In the genomic region with DNA sequence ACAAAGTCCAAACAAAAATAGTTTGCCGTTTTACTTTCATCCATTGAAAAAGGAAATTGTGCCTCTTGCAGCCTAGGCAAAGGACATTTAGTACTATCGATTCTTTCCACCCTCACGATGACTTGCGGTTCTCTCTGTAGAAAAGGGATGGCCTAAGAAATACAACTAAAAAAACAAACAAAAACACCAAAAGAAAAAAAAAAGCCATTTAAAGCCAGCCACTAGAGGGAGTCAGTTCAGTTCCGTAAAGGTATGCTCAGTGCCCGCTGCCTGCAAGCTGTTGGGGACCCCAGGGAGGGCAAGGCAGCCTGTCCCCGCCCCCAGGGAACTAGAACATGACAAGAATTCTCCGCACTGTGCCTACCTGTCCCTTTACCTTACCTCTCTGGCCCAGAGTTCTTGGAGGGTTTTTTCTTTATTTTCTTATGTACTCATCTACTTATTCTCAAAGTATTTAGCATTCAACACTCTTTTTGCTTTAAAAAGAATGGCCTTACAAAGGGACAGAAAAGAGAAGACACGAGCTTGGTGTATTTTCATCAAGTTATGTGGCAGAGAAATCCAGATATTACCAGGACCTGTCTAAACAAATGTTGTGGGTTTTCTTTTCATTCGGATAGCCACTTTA, we compare ENCODE assay signal across 8 cellular contexts. TPM values are rescaled to one million over a fixed set of nuclear protein-coding genes. Genes with fewer than 3 reads are reported as not detected.
DNase-seq lines count a peak whose midpoint lies in the region; ATAC-seq and TF ChIP-seq lines count a peak whose summit lies in the region.

No MANE protein-coding gene starts in this region.

- peak; percentile 62 for TF ChIP-seq CTCF in IMR-90 (conservative IDR thresholded peaks at IDR 0.05; ENCODE audit: low read depth, low read length)
- peak; percentile 55 to 80 (median 75) for TF ChIP-seq CTCF in right lobe of liver (IDR thresholded peaks at IDR 0.05)

- H3K27me3 ChIP-seq in IMR-90 (ENCODE audit: control insufficient read depth, insufficient read depth, low read length) (no peaks in the 10 kb centered on the region), right lobe of liver (no peaks in the 10 kb centered on the region)

- H3K4me1 ChIP-seq in IMR-90 (ENCODE audit: control insufficient read depth, insufficient read depth, low read length) (peaks cover 16% of the 10 kb centered on the region), right lobe of liver (peaks cover 0 to 10% (median 1%) of the 10 kb centered on the region in 4 donors)

- ATAC-seq in IMR-90 (ENCODE audit: low read depth), result peak; percentile 25
- peak; percentile 61 to 82 (median 74) for ATAC-seq in right lobe of liver

- no CpG with 5 or more reads among the region's 10 CpGs for WGBS in IMR-90 (ENCODE audit: extremely low coverage in 2 of 2, insufficient read length in 1 of 2), 2 experiments
- WGBS in right lobe of liver (ENCODE audit: insufficient coverage, low coverage, low lambda C conversion rate, missing lambda C conversion rate), result 15% methylated on average over 10 of the region's 10 CpGs

- H2AK5ac ChIP-seq in IMR-90 (ENCODE audit: low read depth, low read length), result peak overlapping the region; percentile 61; the same call in 1 of the 2 replicates

- H3K14ac ChIP-seq in IMR-90 (replicated peaks; ENCODE audit: low read depth, low read length), result 0 out of 2 replicates have a peak overlapping the region, but pooled peaks have one; percentile 44

- intact Hi-C loops in IMR-90 (cut with micrococcal nuclease) (no loop called here), right lobe of liver (cut with DNase I) (no loop called here)

- peak overlapping the region; percentile 80; the same call in 1 of the 2 replicates for H4K5ac ChIP-seq in IMR-90 (ENCODE audit: low read depth, low read length)

- H3K56ac ChIP-seq in IMR-90 (ENCODE audit: extremely low read depth, insufficient read depth, low read length), result no peak overlapping the region

- in situ Hi-C loops in IMR-90 (cut with MboI; ENCODE audit: low sequenced_read_pairs), result no loop called here

- no peak overlapping the region; the same call in 2 of the 3 replicates for H2BK15ac ChIP-seq in IMR-90 (ENCODE audit: low read depth, low read length)

- H3K23ac ChIP-seq in IMR-90 (ENCODE audit: low read depth, low read length), result no peak overlapping the region

- H3K9ac ChIP-seq in IMR-90 (ENCODE audit: low read depth, low read length), result peak overlapping the region; percentile 60; the same call in 1 of the 2 replicates

- H2BK5ac ChIP-seq in IMR-90 (ENCODE audit: low read depth, low read length, poor library complexity, severe bottlenecking), result peak overlapping the region; percentile 40

- peak overlapping the region; percentile 43 to 65; a peak in 2 of 4 replicates for H4K8ac ChIP-seq in IMR-90 (ENCODE audit: low read depth in 2 of 2, low read length in 2 of 2)

- H3K4me3 ChIP-seq in IMR-90 (ENCODE audit: insufficient read depth, low read depth, low read length) (peak overlapping the region; percentile 15; the same call in 1 of the 2 replicates), right lobe of liver (no peak overlapping the region)

- TF ChIP-seq POLR2A in IMR-90 (IDR thresholded peaks at IDR 0.05; ENCODE audit: low read depth, low read length), result no peak
- no peak for TF ChIP-seq POLR2A in right lobe of liver (IDR thresholded peaks at IDR 0.05)

- peak overlapping the region; percentile 13; the same call in 1 of the 2 replicates for H4K91ac ChIP-seq in IMR-90 (ENCODE audit: insufficient read depth, low read depth, low read length)

- H3K4me1 Mint-ChIP-seq in T-helper 1 cell treated with Interleukin-12 subunit alpha and Interleukin-12 subunit beta and Interleukin-4 antibody, amounts not matched to agents 30 μg/mL and 1 μg/mL, for 36 hours (ENCODE audit: low read depth), result peaks cover 17% of the 10 kb centered on the region

- peak overlapping the region; percentile 86; the same call in 1 of the 2 replicates for H3K18ac ChIP-seq in IMR-90 (ENCODE audit: low read depth, low read length)

- CTCF ChIA-PET in IMR-90 (lab: Yijun Ruan, JAX), result interaction anchor here (0.7 to 1.6 kb wide), 6 partner anchors 19 to 1126 kb away, joined by 3 to 13 read pairs (median 6); no protein-coding TSS in a partner anchor

- H3K9me3 Mint-ChIP-seq in T-helper 1 cell treated with Interleukin-12 subunit alpha and Interleukin-12 subunit beta and Interleukin-4 antibody, amounts not matched to agents 30 μg/mL and 1 μg/mL, for 36 hours, result no peaks in the 10 kb centered on the region

- no peaks in the 10 kb centered on the region for H4K20me1 ChIP-seq in IMR-90 (ENCODE audit: insufficient read depth, low read length)

- H3K27ac Mint-ChIP-seq in T-helper 1 cell treated with Interleukin-12 subunit alpha and Interleukin-12 subunit beta and Interleukin-4 antibody, amounts not matched to agents 30 μg/mL and 1 μg/mL, for 36 hours, result peak overlapping the region; percentile 32

- peak overlapping the region; percentile 40; the same call in 1 of the 2 replicates for H2BK20ac ChIP-seq in IMR-90 (ENCODE audit: low read depth, low read length)

- peak overlapping the region; percentile 29 for H3K4me3 Mint-ChIP-seq in T-helper 1 cell treated with Interleukin-12 subunit alpha and Interleukin-12 subunit beta and Interleukin-4 antibody, amounts not matched to agents 30 μg/mL and 1 μg/mL, for 36 hours

- peaks cover 22% of the 10 kb centered on the region for H3K27me3 Mint-ChIP-seq in T-helper 1 cell treated with Interleukin-12 subunit alpha and Interleukin-12 subunit beta and Interleukin-4 antibody, amounts not matched to agents 30 μg/mL and 1 μg/mL, for 36 hours (ENCODE audit: low read depth)

- peak overlapping the region; percentile 29 for H2AK9ac ChIP-seq in IMR-90 (replicated peaks; ENCODE audit: low read depth, low read length, poor library complexity)

- POLR2A ChIA-PET in IMR-90 (lab: Charles Lee; ENCODE audit: unreplicated experiment), result no interaction called here

- peak overlapping the region; percentile 87 for H3K4me2 ChIP-seq in IMR-90 (ENCODE audit: low read depth, low read length)

- TF ChIP-seq RAD21 in IMR-90 (IDR thresholded peaks at IDR 0.05; ENCODE audit: low read length), result peak; percentile 38; the same call in 1 of the 2 replicates

- H3K9me1 ChIP-seq in IMR-90 (ENCODE audit: insufficient read depth, low read length), result peaks cover 16% of the 10 kb centered on the region

- no peaks in the 10 kb centered on the region for H3K36me3 Mint-ChIP-seq in T-helper 1 cell treated with Interleukin-12 subunit alpha and Interleukin-12 subunit beta and Interleukin-4 antibody, amounts not matched to agents 30 μg/mL and 1 μg/mL, for 36 hours (ENCODE audit: low read depth)

- dilution Hi-C loops in IMR-90 (cut with HindIII; ENCODE audit: low sequenced_read_pairs, unreplicated experiment), result no loop called here

- H3K36me3 ChIP-seq in IMR-90 (ENCODE audit: control insufficient read depth, insufficient read depth, low read length) (peaks cover 13% of the 10 kb centered on the region), right lobe of liver (no peaks in the 10 kb centered on the region)

- H3K79me1 ChIP-seq in IMR-90 (ENCODE audit: low read depth in 1 of 2, low read length in 2 of 2), result no peaks in the 10 kb centered on the region

- H2AFZ ChIP-seq in IMR-90 (replicated peaks; ENCODE audit: low read length, poor library complexity), result peak overlapping the region; percentile 16

- peak; percentile 71 for DNase-seq in activated effector memory CD4-positive, alpha-beta T cell treated with anti-CD3 and anti-CD28 coated beads, Interleukin-2, amount 50 U/mL, for 16 hours
- no peak for DNase-seq in activated effector memory CD4-positive, alpha-beta T cell treated with Interleukin-2 at 50 U/mL for 16 hours
- DNase-seq in IMR-90, result peak; percentile 66
- DNase-seq in cerebellar cortex (ENCODE audit: low spot score), result peak; percentile 64
- DNase-seq in right lobe of liver, result no peak
- peak; percentile 69 for DNase-seq in superior temporal gyrus (ENCODE audit: extremely low spot score)
- no peak for DNase-seq in NCI-H2196 (lab: John Stamatoyannopoulos, UW; ENCODE audit: unreplicated experiment)

- BruUV-seq in IMR-90 (replicated peaks; lab: Mats Ljungman, UMichigan), result TSS peak; percentile 22

- H3K27ac ChIP-seq in IMR-90 (ENCODE audit: insufficient read depth, low read length), result no peak overlapping the region
- no peak overlapping the region for H3K27ac ChIP-seq in right lobe of liver

- peak overlapping the region; percentile 26; the same call in 1 of the 2 replicates for H2BK120ac ChIP-seq in IMR-90 (ENCODE audit: low read depth, low read length)

- H3K4ac ChIP-seq in IMR-90 (ENCODE audit: low read depth, low read length), result no peak overlapping the region; the same call in 1 of the 2 replicates

- no peaks in the 10 kb centered on the region for H3K9me3 ChIP-seq in IMR-90 (ENCODE audit: control insufficient read depth, insufficient read depth, low read length)
- no peaks in the 10 kb centered on the region for H3K9me3 ChIP-seq in right lobe of liver

TF ChIP-seq in IMR-90, 13 proteins besides CTCF, POLR2A, EP300 and RAD21:
- no peak; the same call in 1 of the 2 replicates for TF ChIP-seq MAFK (IDR thresholded peaks at IDR 0.05; ENCODE audit: low read depth, low read length)
- peak; percentile 82 for TF ChIP-seq NFE2L2 (IDR thresholded peaks at IDR 0.05; ENCODE audit: low read depth, low read length)

RNA-seq across cellular contexts. Expression of a gene that starts 29.9 kb away (rescaled TPM):
- total RNA-seq in IMR-90 (2012; rRNA removed), result under 0.01 and 0.56 TPM in 2 replicates
- 0.19 and 0.29 TPM in 2 replicates for polyA plus RNA-seq in IMR-90 (2012; rRNA removed)
- polyA plus RNA-seq in IMR-90 (2012; cell fraction: cytosol; rRNA removed), result 0.19 and 0.23 TPM in 2 replicates
- polyA plus RNA-seq in IMR-90 (2012; cell fraction: nucleus; rRNA removed; ENCODE audit: low replicate concordance), result 2.0 and 3.6 TPM in 2 replicates
- total RNA-seq in right lobe of liver, result under 1 TPM in 2 of 6 experiments, not detected in 4; 0.11 to 0.51 TPM

Comparison
In these comparisons a context has a peak if more than half of its experiments do, and no peak if none do; other contexts are left out.
1. DNase-seq: peak in activated effector memory CD4-positive, alpha-beta T cell treated with anti-CD3 and anti-CD28 coated beads, Interleukin-2, amount 50 U/mL, for 16 hours (single experiment), IMR-90 (single experiment), cerebellar cortex (single experiment) and superior temporal gyrus (single experiment); none in activated effector memory CD4-positive, alpha-beta T cell treated with Interleukin-2 at 50 U/mL for 16 hours (single experiment), right lobe of liver (0 of 3) and NCI-H2196 (single experiment).